In genomic region chr13:20191311-20191901, GRCh38 we compare ENCODE assay signal across 9 cellular contexts.
DNase-seq lines count a peak whose midpoint lies in the region; TF ChIP-seq lines count a peak whose summit lies in the region.
"Had no signal": no experiment of that assay in that cellular context is flagged by ENCODE, and none has a peak within 500 bp of the region (broad histone marks: within the 10 kb centered on the region; RNA-seq: fewer than 3 reads in every experiment).

No MANE protein-coding gene starts in this region.

- peaks cover 8% of the 10 kb centered on the region for H3K9me3 Mint-ChIP-seq in dendritic cell treated with granulocyte-macrophage colony-stimulating factor and Interleukin-4, amounts not matched to agents 40 ng/mL and 50 ng/mL, for 4 days

- in situ Hi-C loops in ACHN (cut with HindIII; ENCODE audit: low pct_ligation_motif_present, low pct_unique_long_range_greater_than_20kb, low sequenced_read_pairs) = no loop called here

- peak overlapping the region; percentile 55 for H3K4me3 ChIP-seq in HUES48 (ENCODE audit: low read depth, low read length)
- peak overlapping the region; percentile 57 to 69 for H3K4me3 ChIP-seq in muscle layer of duodenum (ENCODE audit: low read depth in 1 of 2, low read length in 2 of 2)

- H3K9ac ChIP-seq in HUES48 (ENCODE audit: low read depth, low read length) = no peak overlapping the region

- H3K36me3 ChIP-seq in HUES48 (ENCODE audit: control insufficient read depth, insufficient read depth, low read length) (no peaks in the 10 kb centered on the region), muscle layer of duodenum (ENCODE audit: control insufficient read depth in 1 of 2, insufficient read depth in 2 of 2, low read length in 2 of 2) (no peaks in the 10 kb centered on the region)

- H3K27me3 Mint-ChIP-seq in dendritic cell treated with granulocyte-macrophage colony-stimulating factor and Interleukin-4, amounts not matched to agents 40 ng/mL and 50 ng/mL, for 4 days = peaks cover 53% of the 10 kb centered on the region

- no peak overlapping the region for H3K27ac Mint-ChIP-seq in dendritic cell treated with granulocyte-macrophage colony-stimulating factor and Interleukin-4, amounts not matched to agents 40 ng/mL and 50 ng/mL, for 4 days

- no peak for TF ChIP-seq POLR2A in erythroblast (IDR thresholded peaks at IDR 0.05; ENCODE audit: low read length)

- H3K36me3 Mint-ChIP-seq in dendritic cell treated with granulocyte-macrophage colony-stimulating factor and Interleukin-4, amounts not matched to agents 40 ng/mL and 50 ng/mL, for 4 days (ENCODE audit: low read depth) = peaks cover 6% of the 10 kb centered on the region

- no peak overlapping the region for H3K27ac ChIP-seq in HUES48 (ENCODE audit: low read depth, low read length)
- no peak overlapping the region for H3K27ac ChIP-seq in muscle layer of duodenum (ENCODE audit: low read length)

- intact Hi-C loops in dendritic cell treated with granulocyte-macrophage colony-stimulating factor and Interleukin-4, amounts not matched to agents 40 ng/mL and 50 ng/mL, for 4 days (cut with micrococcal nuclease) = loop anchor here (10.0 kb wide), 3 partner anchors 233 to 513 kb away; partner anchors contain the start of gene IL17D

- DNase-seq in ACHN (peak; percentile 42), NCI-H1694 (lab: John Stamatoyannopoulos, UW) (no peak), NOMO-1 treated with dmso at 0.1 percent for 144 hours (lab: John Stamatoyannopoulos, UW; ENCODE audit: unreplicated experiment) (no peak), DMS79 treated with DMSO at 0.1 percent for 48 hours (lab: John Stamatoyannopoulos, UW) (no peak), erythroblast (lab: John Stamatoyannopoulos, UW) (no peak)
- DNase-seq: NCI-H2227 treated with DMSO at 0.1 percent for 48 hours had no signal

- H3K9me3 ChIP-seq in HUES48 (ENCODE audit: control insufficient read depth, insufficient read depth, low read length) (no peaks in the 10 kb centered on the region), muscle layer of duodenum (ENCODE audit: control insufficient read depth in 1 of 2, low read length in 2 of 2) (no peaks in the 10 kb centered on the region)

- H3K4me3 Mint-ChIP-seq in dendritic cell treated with granulocyte-macrophage colony-stimulating factor and Interleukin-4, amounts not matched to agents 40 ng/mL and 50 ng/mL, for 4 days = peak overlapping the region; percentile 78

- peaks cover 47% of the 10 kb centered on the region for H3K4me1 Mint-ChIP-seq in dendritic cell treated with granulocyte-macrophage colony-stimulating factor and Interleukin-4, amounts not matched to agents 40 ng/mL and 50 ng/mL, for 4 days (ENCODE audit: low read depth)

- H3K4me1 ChIP-seq in HUES48 (ENCODE audit: control insufficient read depth, insufficient read depth, low read length) = peaks cover 18% of the 10 kb centered on the region
- peaks cover 0 to 27% of the 10 kb centered on the region in 2 donors for H3K4me1 ChIP-seq in muscle layer of duodenum (ENCODE audit: control insufficient read depth in 1 of 2, insufficient read depth in 2 of 2, low read length in 2 of 2)

- peaks cover 87% of the 10 kb centered on the region for H3K27me3 ChIP-seq in HUES48 (ENCODE audit: control insufficient read depth, insufficient read depth, low read length)
- H3K27me3 ChIP-seq in muscle layer of duodenum (ENCODE audit: low read depth, low read length) = peaks cover 33% of the 10 kb centered on the region
